Comparison of ENCODE assay signal across 8 cellular contexts in the genomic region with DNA sequence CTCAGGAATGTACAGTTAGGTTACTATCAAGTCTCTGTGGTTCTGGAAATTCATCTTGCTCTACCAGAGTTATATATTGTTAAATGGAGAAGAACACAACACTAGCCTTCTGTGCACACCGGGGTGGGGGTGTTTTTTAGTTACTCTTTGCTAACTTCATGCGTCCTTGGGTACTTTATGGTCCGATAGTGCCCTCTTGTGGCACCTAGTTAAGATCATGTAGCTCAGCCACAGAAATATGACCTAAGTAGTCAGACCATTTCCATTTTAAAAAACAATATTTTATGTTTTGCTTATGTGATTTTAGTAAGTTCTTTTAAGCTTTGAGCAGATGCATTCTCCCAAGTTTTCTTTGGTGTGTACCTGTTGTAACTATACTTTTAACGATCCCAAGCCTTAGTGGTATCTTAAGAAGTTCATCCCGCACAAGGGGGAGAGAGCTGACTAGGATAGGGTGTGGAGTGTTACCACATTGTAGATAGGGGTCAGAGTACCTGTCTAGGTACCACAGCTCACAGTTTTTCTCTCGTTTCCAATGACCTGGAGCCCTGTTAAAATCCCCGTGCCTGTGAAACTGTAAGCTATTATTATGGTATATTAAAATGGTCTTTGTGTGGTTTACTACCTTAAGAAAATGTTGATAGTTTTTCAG. TPM values are rescaled to one million over a fixed set of nuclear protein-coding genes. Genes with fewer than 3 reads are reported as not detected.
A peak's percentile ranks its signal among the peaks of the same experiment; 100 is the strongest.
DNase-seq lines count a peak whose midpoint lies in the region; ATAC-seq and TF ChIP-seq lines count a peak whose summit lies in the region.

No MANE protein-coding gene starts in this region.

- peak; percentile 56; the same call in 1 of the 2 replicates for TF ChIP-seq CTCF in GM12874 (IDR thresholded peaks at IDR 0.05; ENCODE audit: insufficient read depth, low read depth, low read length)
- peak; percentile 50 to 82 for TF ChIP-seq CTCF in right atrium auricular region (IDR thresholded peaks at IDR 0.05)
- TF ChIP-seq CTCF in sigmoid colon (IDR thresholded peaks at IDR 0.05), result peak; percentile 56 to 70 (median 58)

- H3K4me1 ChIP-seq in right atrium auricular region (peaks cover 0 to 56% of the 10 kb centered on the region in 2 donors), sigmoid colon (peaks cover 0 to 53% (median 24%) of the 10 kb centered on the region in 4 donors)

- ATAC-seq in GM21528 (IDR thresholded peaks at IDR 0.05; ENCODE audit: low FRiP score, unreplicated experiment) (no peak), GM21381 (IDR thresholded peaks at IDR 0.05; ENCODE audit: unreplicated experiment) (no peak)

- H3K4me3 ChIP-seq in right atrium auricular region (no peak overlapping the region), sigmoid colon (no peak overlapping the region)

- intact Hi-C loops in sigmoid colon (cut with DNase I), result loop anchor here (1.0 to 5.0 kb wide), 4 partner anchors 61 to 188 kb away; a partner anchor contains a TSS

- TF ChIP-seq POLR2A in sigmoid colon (IDR thresholded peaks at IDR 0.05), result no peak

- H3K9me3 ChIP-seq in right atrium auricular region, result no peaks in the 10 kb centered on the region
- no peaks in the 10 kb centered on the region for H3K9me3 ChIP-seq in sigmoid colon

- TF ChIP-seq EP300 in sigmoid colon (IDR thresholded peaks at IDR 0.05), result no peak

- 44 to 52% methylated on average over 7 of the region's 7 CpGs for WGBS in sigmoid colon, 2 donors

- H3K27ac ChIP-seq in right atrium auricular region (peak overlapping the region; percentile 22 to 90), sigmoid colon (peak overlapping the region; percentile 20 to 71 (median 52))

- H3K36me3 ChIP-seq in right atrium auricular region (peaks cover 63% of the 10 kb centered on the region), sigmoid colon (peaks cover 22 to 73% (median 46%) of the 10 kb centered on the region in 4 donors)

- DNase-seq in NCI-H1436 treated with DMSO at 0.1 percent for 48 hours (lab: John Stamatoyannopoulos, UW), result peak; percentile 41
- DNase-seq in SW 1271 (lab: John Stamatoyannopoulos, UW), result peak; percentile 13 to 68
- DNase-seq in anterior cingulate cortex (lab: John Stamatoyannopoulos, UW), result peak in 30 of 58 donors; percentile 2 to 73 (median 31)
- peak; percentile 72 for DNase-seq in right atrium auricular region (ENCODE audit: low spot score)
- DNase-seq in sigmoid colon, result peak; percentile 82

- H3K27me3 ChIP-seq in right atrium auricular region (no peaks in the 10 kb centered on the region), sigmoid colon (no peaks in the 10 kb centered on the region)

RNA-seq across cellular contexts. Expression of a gene that starts 20.6 kb away (rescaled TPM):
- total RNA-seq in right atrium auricular region (1 to 10 TPM; 1.2 to 1.4 TPM), sigmoid colon (1 to 10 TPM in 2 of 4 donors, under 1 TPM in 2; 0.16 to 3.0 (median 1.0) TPM)
- polyA plus RNA-seq in sigmoid colon, result 1 to 10 TPM; 1.8 to 7.4 (median 5.8) TPM

RNA-seq across cellular contexts. Expression of a gene that starts 37.9 kb away (rescaled TPM):
- total RNA-seq in right atrium auricular region, result 10 to 100 TPM; 24.6 to 45.8 TPM
- total RNA-seq in sigmoid colon, result 100 to 1,000 TPM in 1 of 4 donors, 10 to 100 TPM in 3; 46.7 to 102 (median 71.0) TPM
- 10 to 100 TPM in 2 of 3 donors, 1 to 10 TPM in 1; 5.8 to 18.0 (median 17.2) TPM for polyA plus RNA-seq in sigmoid colon

Comparison
In these comparisons a context has a peak if more than half of its experiments do, and no peak if none do; other contexts are left out.
1. DNase-seq: peak in every context shown above with its lines; median percentile 82 in sigmoid colon; 72 in right atrium auricular region; 41 in NCI-H1436 treated with DMSO at 0.1 percent for 48 hours; 40 in SW 1271; 31 in anterior cingulate cortex.